39 cellular contexts compared by ENCODE assay signal in genomic region chr12:15485466-15485865, GRCh38.
"Had no signal": no experiment of that assay in that cellular context is flagged by ENCODE, and none has a peak within 500 bp of the region (broad histone marks: within the 10 kb centered on the region; RNA-seq: fewer than 3 reads in every experiment).

No MANE protein-coding gene starts in this region.

- H3K27ac ChIP-seq: ascending aorta, cardiac muscle cell, VCaP had no signal

- H3K27me3 Mint-ChIP-seq: brain had no signal

- ATAC-seq: activated CD8-positive, alpha-beta T cell treated with anti-CD3 and anti-CD28 coated beads for 36 hours; activated naive CD8-positive, alpha-beta T cell treated with anti-CD3 and anti-CD28 coated beads, Interleukin-2, amount 50 U/mL, for 24 hours; activated T-cell treated with anti-CD3 and anti-CD28 coated beads, Interleukin-2, amount 50 U/mL, for 4 hours; activated T-cell treated with anti-CD3 and anti-CD28 coated beads, Interleukin-2, amount 50 U/mL, for 72 hours; activated T-helper 17 cell treated with anti-CD3 and anti-CD28 coated beads, Interleukin-2, amount 50 U/mL, for 72 hours had no signal

- H3K27ac Mint-ChIP-seq: activated B cell treated with CpG ODN at 0.5 μM for 24 hours; activated CD4-positive, alpha-beta memory T cell treated with anti-CD3 and anti-CD28 coated beads for 36 hours; activated CD4-positive, alpha-beta T cell treated with anti-CD3 and anti-CD28 coated beads, Interleukin-2, amount 10 ng/mL, durations not matched to agents 24 days and 14 days; activated CD8-positive, alpha-beta T cell treated with anti-CD3 and anti-CD28 coated beads for 36 hours; activated naive CD4-positive, alpha-beta T cell treated with anti-CD3 and anti-CD28 coated beads, Interleukin-2, amount 10 ng/mL, durations not matched to agents 7 days and 5 days; activated naive CD4-positive, alpha-beta T cell treated with anti-CD3 and anti-CD28 coated beads, Interleukin-2, amount 50 U/mL, for 24 hours; activated naive CD8-positive, alpha-beta T cell; activated naive CD8-positive, alpha-beta T cell treated with anti-CD3 and anti-CD28 coated beads, Interleukin-2, amount 10 ng/mL, durations not matched to agents 7 days and 5 days; activated naive CD8-positive, alpha-beta T cell treated with anti-CD3 and anti-CD28 coated beads, Interleukin-2, amount 50 U/mL, for 24 hours; activated T-cell treated with anti-CD3 and anti-CD28 coated beads, Interleukin-2, amount 50 U/mL, for 72 hours; activated T-helper 1 cell treated with anti-CD3 and anti-CD28 coated beads, Interleukin-12 subunit alpha, Interleukin-12 subunit beta, Interleukin-2, Interleukin-4 antibody, amounts not matched to agents 30 ng/mL and 10 ng/mL and 1 ng/mL, durations not matched to agents 14 hours and 24 hours and 36 hours; activated T-helper 17 cell treated with anti-CD3 and anti-CD28 coated beads, Interleukin-2, amount 50 U/mL, for 72 hours; brain; T-helper 1 cell treated with Interleukin-12 subunit alpha and Interleukin-12 subunit beta and Interleukin-4 antibody, amounts not matched to agents 30 μg/mL and 1 μg/mL, for 36 hours; T-helper 2 cell treated with Interferon-gamma antibody and Interleukin-4, amounts not matched to agents 5 μg/mL and 100 μg/mL, for 36 hours had no signal

- H3K4me3 Mint-ChIP-seq: activated B cell treated with CpG ODN at 0.5 μM for 24 hours; activated CD4-positive, alpha-beta memory T cell treated with anti-CD3 and anti-CD28 coated beads for 36 hours; activated CD4-positive, alpha-beta T cell treated with anti-CD3 and anti-CD28 coated beads, Interleukin-2, amount 10 ng/mL, durations not matched to agents 24 days and 14 days; activated CD8-positive, alpha-beta T cell treated with anti-CD3 and anti-CD28 coated beads for 36 hours; activated naive CD4-positive, alpha-beta T cell treated with anti-CD3 and anti-CD28 coated beads, Interleukin-2, amount 10 ng/mL, durations not matched to agents 7 days and 5 days; activated naive CD4-positive, alpha-beta T cell treated with anti-CD3 and anti-CD28 coated beads, Interleukin-2, amount 50 U/mL, for 24 hours; activated naive CD8-positive, alpha-beta T cell; activated naive CD8-positive, alpha-beta T cell treated with anti-CD3 and anti-CD28 coated beads, Interleukin-2, amount 10 ng/mL, durations not matched to agents 7 days and 5 days; activated naive CD8-positive, alpha-beta T cell treated with anti-CD3 and anti-CD28 coated beads, Interleukin-2, amount 50 U/mL, for 24 hours; activated T-cell treated with anti-CD3 and anti-CD28 coated beads, Interleukin-2, amount 50 U/mL, for 4 hours; activated T-cell treated with anti-CD3 and anti-CD28 coated beads, Interleukin-2, amount 50 U/mL, for 72 hours; activated T-helper 1 cell treated with anti-CD3 and anti-CD28 coated beads, Interleukin-12 subunit alpha, Interleukin-12 subunit beta, Interleukin-2, Interleukin-4 antibody, amounts not matched to agents 30 ng/mL and 10 ng/mL and 1 ng/mL, durations not matched to agents 14 hours and 24 hours and 36 hours; activated T-helper 17 cell treated with anti-CD3 and anti-CD28 coated beads, Interleukin-2, amount 50 U/mL, for 72 hours; brain; central memory CD8-positive, alpha-beta T cell; T-helper 1 cell treated with Interleukin-12 subunit alpha and Interleukin-12 subunit beta and Interleukin-4 antibody, amounts not matched to agents 30 μg/mL and 1 μg/mL, for 36 hours; T-helper 2 cell treated with Interferon-gamma antibody and Interleukin-4, amounts not matched to agents 5 μg/mL and 100 μg/mL, for 36 hours had no signal

- H3K27me3 ChIP-seq: ascending aorta, cardiac muscle cell had no signal

- H3K9me3 Mint-ChIP-seq: activated B cell treated with CpG ODN at 0.5 μM for 24 hours; activated CD4-positive, alpha-beta memory T cell treated with anti-CD3 and anti-CD28 coated beads for 36 hours; activated CD4-positive, alpha-beta T cell treated with anti-CD3 and anti-CD28 coated beads, Interleukin-2, amount 10 ng/mL, durations not matched to agents 24 days and 14 days; activated CD8-positive, alpha-beta T cell treated with anti-CD3 and anti-CD28 coated beads for 36 hours; activated naive CD4-positive, alpha-beta T cell treated with anti-CD3 and anti-CD28 coated beads, Interleukin-2, amount 10 ng/mL, durations not matched to agents 7 days and 5 days; activated naive CD4-positive, alpha-beta T cell treated with anti-CD3 and anti-CD28 coated beads, Interleukin-2, amount 50 U/mL, for 24 hours; activated naive CD8-positive, alpha-beta T cell treated with anti-CD3 and anti-CD28 coated beads, Interleukin-2, amount 10 ng/mL, durations not matched to agents 7 days and 5 days; activated naive CD8-positive, alpha-beta T cell treated with anti-CD3 and anti-CD28 coated beads, Interleukin-2, amount 50 U/mL, for 24 hours; activated T-cell treated with anti-CD3 and anti-CD28 coated beads, Interleukin-2, amount 50 U/mL, for 4 hours; activated T-cell treated with anti-CD3 and anti-CD28 coated beads, Interleukin-2, amount 50 U/mL, for 72 hours; activated T-helper 1 cell treated with anti-CD3 and anti-CD28 coated beads, Interleukin-12 subunit alpha, Interleukin-12 subunit beta, Interleukin-2, Interleukin-4 antibody, amounts not matched to agents 30 ng/mL and 10 ng/mL and 1 ng/mL, durations not matched to agents 14 hours and 24 hours and 36 hours; activated T-helper 17 cell treated with anti-CD3 and anti-CD28 coated beads, Interleukin-2, amount 50 U/mL, for 72 hours; brain; central memory CD8-positive, alpha-beta T cell; T-helper 1 cell treated with Interleukin-12 subunit alpha and Interleukin-12 subunit beta and Interleukin-4 antibody, amounts not matched to agents 30 μg/mL and 1 μg/mL, for 36 hours; T-helper 2 cell treated with Interferon-gamma antibody and Interleukin-4, amounts not matched to agents 5 μg/mL and 100 μg/mL, for 36 hours had no signal

- H3K9me3 ChIP-seq: ascending aorta had no signal

- FAIRE-seq: bronchial epithelial cell, TTC549 had no signal

- H3K4me3 ChIP-seq: ascending aorta, cardiac muscle cell had no signal

- H3K36me3 ChIP-seq: ascending aorta, cardiac muscle cell had no signal

- H3K4me1 Mint-ChIP-seq: activated B cell treated with CpG ODN at 0.5 μM for 24 hours; activated CD4-positive, alpha-beta T cell treated with anti-CD3 and anti-CD28 coated beads, Interleukin-2, amount 10 ng/mL, durations not matched to agents 24 days and 14 days; activated naive CD4-positive, alpha-beta T cell treated with anti-CD3 and anti-CD28 coated beads, Interleukin-2, amount 10 ng/mL, durations not matched to agents 7 days and 5 days; activated naive CD4-positive, alpha-beta T cell treated with anti-CD3 and anti-CD28 coated beads, Interleukin-2, amount 50 U/mL, for 24 hours; activated naive CD8-positive, alpha-beta T cell treated with anti-CD3 and anti-CD28 coated beads, Interleukin-2, amount 10 ng/mL, durations not matched to agents 7 days and 5 days; activated naive CD8-positive, alpha-beta T cell treated with anti-CD3 and anti-CD28 coated beads, Interleukin-2, amount 50 U/mL, for 24 hours; activated T-helper 17 cell treated with anti-CD3 and anti-CD28 coated beads, Interleukin-2, amount 50 U/mL, for 72 hours; central memory CD8-positive, alpha-beta T cell had no signal

- H3K36me3 Mint-ChIP-seq: activated CD4-positive, alpha-beta memory T cell treated with anti-CD3 and anti-CD28 coated beads for 36 hours; activated naive CD4-positive, alpha-beta T cell treated with anti-CD3 and anti-CD28 coated beads, Interleukin-2, amount 10 ng/mL, durations not matched to agents 7 days and 5 days; activated naive CD4-positive, alpha-beta T cell treated with anti-CD3 and anti-CD28 coated beads, Interleukin-2, amount 50 U/mL, for 24 hours; activated naive CD8-positive, alpha-beta T cell; activated naive CD8-positive, alpha-beta T cell treated with anti-CD3 and anti-CD28 coated beads, Interleukin-2, amount 10 ng/mL, durations not matched to agents 7 days and 5 days had no signal

- DNase-seq: activated B cell treated with CpG ODN at 0.5 μM for 24 hours; activated CD4-positive, alpha-beta memory T cell treated with anti-CD3 and anti-CD28 coated beads for 36 hours; activated CD4-positive, alpha-beta T cell treated with anti-CD3 and anti-CD28 coated beads for 4 hours; activated CD4-positive, alpha-beta T cell treated with anti-CD3 and anti-CD28 coated beads, Interleukin-2, amount 10 ng/mL, durations not matched to agents 24 days and 14 days; activated CD4-positive, alpha-beta T cell treated with anti-CD3 and anti-CD28 coated beads, Interleukin-2, amount 50 U/mL, for 1 hour; activated CD4-positive, alpha-beta T cell treated with anti-CD3 and anti-CD28 coated beads, Interleukin-2, amount 50 U/mL, for 4 hours; activated CD4-positive, CD25-positive, alpha-beta regulatory T cell treated with anti-CD3 and anti-CD28 coated beads, Interleukin-2, amount 50 U/mL, for 72 hours; activated CD8-positive, alpha-beta memory T cell treated with anti-CD3 and anti-CD28 coated beads, Interleukin-2, amount 50 U/mL, for 4 hours; activated CD8-positive, alpha-beta T cell treated with anti-CD3 and anti-CD28 coated beads for 36 hours; activated effector memory CD4-positive, alpha-beta T cell treated with anti-CD3 and anti-CD28 coated beads, Interleukin-2, amount 50 U/mL, for 16 hours; activated gamma-delta T cell treated with Interleukin-2 at 50 U/mL for 16 hours; activated naive CD4-positive, alpha-beta T cell; activated naive CD4-positive, alpha-beta T cell treated with anti-CD3 and anti-CD28 coated beads, Interleukin-2, amount 10 ng/mL, durations not matched to agents 7 days and 5 days; activated naive CD8-positive, alpha-beta T cell treated with anti-CD3 and anti-CD28 coated beads, Interleukin-2, amount 10 ng/mL, durations not matched to agents 7 days and 5 days; activated naive CD8-positive, alpha-beta T cell treated with anti-CD3 and anti-CD28 coated beads, Interleukin-2, amount 50 U/mL, for 24 hours; activated T-cell treated with anti-CD3 and anti-CD28 coated beads for 4 hours; activated T-cell treated with anti-CD3 and anti-CD28 coated beads, Interleukin-2, amount 50 U/mL, for 1 hour; activated T-cell treated with anti-CD3 and anti-CD28 coated beads, Interleukin-2, amount 50 U/mL, for 4 hours; activated T-cell treated with anti-CD3 and anti-CD28 coated beads, Interleukin-2, amount 50 U/mL, for 72 hours; amygdala; anterior cingulate cortex; caudate nucleus; cerebellar nuclear complex; T-helper 1 cell; T-helper 2 cell; T-helper 9 cell had no signal
